1 cellular context compared by ENCODE assay signal in genomic region chr7:128892521-128893250, GRCh38.
TF ChIP-seq lines count a peak whose summit lies in the region.

No MANE protein-coding gene starts in this region.

TF ChIP-seq in GM12878, 131 proteins besides CTCF, POLR2A, EP300 and RAD21:
- no peak for TF ChIP-seq ZNF622 (IDR thresholded peaks at IDR 0.05)
- TF ChIP-seq PRDM15 (CRISPR knock-in tag; IDR thresholded peaks at IDR 0.05), result no peak
- no peak for TF ChIP-seq MEF2B (IDR thresholded peaks at IDR 0.05; ENCODE audit: partially characterized antibody, poor library complexity, severe bottlenecking)
- no peak for TF ChIP-seq ESRRA (IDR thresholded peaks at IDR 0.05; ENCODE audit: low read length)
- no peak for TF ChIP-seq NRF1 (conservative IDR thresholded peaks at IDR 0.05; ENCODE audit: low read depth, low read length)
- no peak for TF ChIP-seq ZNF217 (IDR thresholded peaks at IDR 0.05)
- TF ChIP-seq ZNF384 (IDR thresholded peaks at IDR 0.05; ENCODE audit: borderline replicate concordance, low read depth, low read length), result no peak
- TF ChIP-seq ZNF687 (IDR thresholded peaks at IDR 0.05), result no peak
- no peak for TF ChIP-seq BRCA1 (IDR thresholded peaks at IDR 0.05; ENCODE audit: low read depth, low read length)
